ENCODE assay signal across 21 cellular contexts in the genomic region with DNA sequence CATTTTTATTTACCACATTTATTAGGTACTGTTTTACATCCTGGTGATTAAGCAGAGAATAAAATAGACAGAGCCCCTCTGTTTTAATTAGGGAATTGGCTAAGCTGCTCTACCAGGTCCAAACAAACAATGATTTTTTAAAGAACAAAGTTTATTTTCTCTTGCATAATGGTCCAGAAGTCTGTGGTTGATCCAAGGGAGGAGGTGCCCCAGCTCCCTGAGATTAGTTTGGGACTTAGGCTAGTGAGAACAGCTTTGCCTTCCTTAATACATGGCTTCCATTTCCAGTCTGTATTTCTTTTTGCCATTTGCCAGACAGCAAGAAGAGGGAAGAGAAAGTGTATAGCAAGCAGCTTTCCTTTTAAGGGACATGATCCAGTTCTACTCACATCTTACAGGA. TPM values are rescaled to one million over a fixed set of nuclear protein-coding genes. Genes with fewer than 3 reads are reported as not detected.
A peak's percentile ranks its signal among the peaks of the same experiment; 100 is the strongest.
DNase-seq lines count a peak whose midpoint lies in the region; ATAC-seq and TF ChIP-seq lines count a peak whose summit lies in the region.
"Had no signal": no experiment of that assay in that cellular context is flagged by ENCODE, and none has a peak within 500 bp of the region (broad histone marks: within the 10 kb centered on the region; RNA-seq: fewer than 3 reads in every experiment).

No MANE protein-coding gene starts in this region.

- H3K4me1 ChIP-seq in body of pancreas, result peaks cover 43% of the 10 kb centered on the region
- H3K4me1 ChIP-seq in mesenchymal stem cell (ENCODE audit: control insufficient read depth, insufficient read depth, low read depth, low read length), result peaks cover 9% of the 10 kb centered on the region
- peaks cover 16 to 53% (median 36%) of the 10 kb centered on the region in 4 donors for H3K4me1 ChIP-seq in stomach
- no peaks in the 10 kb centered on the region for H3K4me1 ChIP-seq in BE2C

- H3K4me3 Mint-ChIP-seq in chondrocyte (ENCODE audit: unreplicated experiment), result no peak overlapping the region
- H3K4me3 Mint-ChIP-seq: activated T-cell treated with anti-CD3 and anti-CD28 coated beads, Interleukin-2, amount 50 U/mL, for 24 hours; naive thymus-derived CD4-positive, alpha-beta T cell; stimulated activated naive B cell treated with anti-CD40 and anti-IgM and Interleukin-4, amounts not matched to agents 10 μg/mL and 1 μg/mL and 100 μg/mL, for 72 hours; T-helper 1 cell treated with Interleukin-12 subunit alpha and Interleukin-12 subunit beta and Interleukin-4 antibody, amounts not matched to agents 30 μg/mL and 1 μg/mL, for 36 hours had no signal

- H2BK5ac ChIP-seq in mesenchymal stem cell (ENCODE audit: low read depth, low read length, poor library complexity, severe bottlenecking), result no peak overlapping the region

- peak overlapping the region; percentile 92 for H2AK5ac ChIP-seq in mesenchymal stem cell (ENCODE audit: low read length, severe bottlenecking)

- no peak overlapping the region for H2BK15ac ChIP-seq in mesenchymal stem cell (ENCODE audit: low read depth, poor library complexity, severe bottlenecking)

- H3K4me3 ChIP-seq in body of pancreas (no peak overlapping the region), mesenchymal stem cell (ENCODE audit: insufficient read depth in 1 of 2, low read depth in 1 of 2, low read length in 2 of 2) (no peak overlapping the region), stomach (no peak overlapping the region), BE2C (ENCODE audit: low read depth, low read length) (no peak overlapping the region)
- H3K4me3 ChIP-seq: cardiac muscle cell, testis had no signal

- H3K4ac ChIP-seq in mesenchymal stem cell (ENCODE audit: low read depth in 1 of 2, low read length in 2 of 2), result no peak overlapping the region

- H2BK12ac ChIP-seq in mesenchymal stem cell (ENCODE audit: low read length in 2 of 2), result no peak overlapping the region

- no peak overlapping the region for H2AFZ ChIP-seq in mesenchymal stem cell (ENCODE audit: low read depth, low read length)

- H3K79me1 ChIP-seq in mesenchymal stem cell (replicated peaks; ENCODE audit: low read length, poor library complexity, severe bottlenecking), result peaks cover 5% of the 10 kb centered on the region

- H3K36me3 Mint-ChIP-seq in chondrocyte (ENCODE audit: low read depth), result peaks cover 16% of the 10 kb centered on the region

- H3K27me3 ChIP-seq in body of pancreas (no peaks in the 10 kb centered on the region), mesenchymal stem cell (ENCODE audit: control insufficient read depth in 1 of 2, insufficient read depth in 1 of 2, low read length in 2 of 2) (no peaks in the 10 kb centered on the region), stomach (no peaks in the 10 kb centered on the region), BE2C (no peaks in the 10 kb centered on the region)
- H3K27me3 ChIP-seq: cardiac muscle cell, testis had no signal

- H3K9ac ChIP-seq in mesenchymal stem cell (ENCODE audit: low read length), result no peak overlapping the region

- no peak overlapping the region for H3K23ac ChIP-seq in mesenchymal stem cell (ENCODE audit: low read length in 2 of 2)

- H3K27ac ChIP-seq in body of pancreas, result peak overlapping the region; percentile 17 to 37 (median 26)
- H3K27ac ChIP-seq in mesenchymal stem cell (ENCODE audit: low read length, poor library complexity, severe bottlenecking), result peak overlapping the region; percentile 64
- peak overlapping the region; percentile 61 to 98 (median 95) for H3K27ac ChIP-seq in stomach
- H3K27ac ChIP-seq: cardiac muscle cell, testis had no signal

- TF ChIP-seq EP300 in stomach (IDR thresholded peaks at IDR 0.05), result no peak

- no peak overlapping the region for H3K27ac Mint-ChIP-seq in chondrocyte (ENCODE audit: unreplicated experiment)
- H3K27ac Mint-ChIP-seq: activated T-cell treated with anti-CD3 and anti-CD28 coated beads, Interleukin-2, amount 50 U/mL, for 24 hours; stimulated activated naive B cell treated with anti-CD40 and anti-IgM and Interleukin-4, amounts not matched to agents 10 μg/mL and 1 μg/mL and 100 μg/mL, for 72 hours; T-helper 1 cell treated with Interleukin-12 subunit alpha and Interleukin-12 subunit beta and Interleukin-4 antibody, amounts not matched to agents 30 μg/mL and 1 μg/mL, for 36 hours had no signal

- ATAC-seq in body of pancreas (no peak), HG02973 (IDR thresholded peaks at IDR 0.05; ENCODE audit: unreplicated experiment) (no peak)
- ATAC-seq: naive thymus-derived CD4-positive, alpha-beta T cell; stimulated activated naive B cell treated with anti-CD40 and anti-IgM and Interleukin-4, amounts not matched to agents 10 μg/mL and 1 μg/mL and 100 μg/mL, for 72 hours had no signal

- DNase-seq in M059J (ENCODE audit: low read depth) (peak; percentile 28), body of pancreas (no peak), mesenchymal stem cell (peak; percentile 15), stomach (no peak), BE2C (no peak), chondrocyte (ENCODE audit: low spot score) (no peak)
- DNase-seq: activated CD4-positive, alpha-beta T cell treated with anti-CD3 and anti-CD28 coated beads for 4 hours; activated naive CD4-positive, alpha-beta T cell treated with Interleukin-2 at 50 U/mL for 16 hours; activated T-cell treated with anti-CD3 and anti-CD28 coated beads, Interleukin-2, amount 50 U/mL, for 24 hours; cortex of kidney; naive thymus-derived CD4-positive, alpha-beta T cell; NCI-H524; nucleus accumbens; stimulated activated CD4-positive, alpha-beta T cell treated with anti-CD3 and anti-CD28 coated beads, Interleukin-12 subunit alpha, Interleukin-12 subunit beta, amount 100 ng/mL, for 4 hours; stimulated activated CD4-positive, alpha-beta T cell treated with anti-CD3 and anti-CD28 coated beads, Interleukin-4, amount 100 ng/mL, for 24 hours; stimulated activated naive B cell treated with anti-CD40 and anti-IgM and Interleukin-4, amounts not matched to agents 10 μg/mL and 1 μg/mL and 100 μg/mL, for 72 hours; testis had no signal

- no peaks in the 10 kb centered on the region for H3K9me3 ChIP-seq in body of pancreas
- peaks cover 9% of the 10 kb centered on the region for H3K9me3 ChIP-seq in mesenchymal stem cell (ENCODE audit: control insufficient read depth, low read length)
- peaks cover 0 to 16% (median 6%) of the 10 kb centered on the region in 4 donors for H3K9me3 ChIP-seq in stomach
- H3K9me3 ChIP-seq in BE2C, result no peaks in the 10 kb centered on the region
- H3K9me3 ChIP-seq: testis had no signal

- H4K8ac ChIP-seq in mesenchymal stem cell (ENCODE audit: low read length), result no peak overlapping the region

- H3K36me3 ChIP-seq in body of pancreas (replicated peaks in 1 of 2; ENCODE audit: insufficient read depth in 1 of 2, low read depth in 2 of 2), result no peaks in the 10 kb centered on the region
- no peaks in the 10 kb centered on the region for H3K36me3 ChIP-seq in mesenchymal stem cell (ENCODE audit: control insufficient read depth in 1 of 2, insufficient read depth in 2 of 2, low read depth in 1 of 2, low read length in 2 of 2)
- H3K36me3 ChIP-seq in stomach, result no peaks in the 10 kb centered on the region
- no peaks in the 10 kb centered on the region for H3K36me3 ChIP-seq in BE2C
- H3K36me3 ChIP-seq: cardiac muscle cell had no signal

- no peak overlapping the region for H3K18ac ChIP-seq in mesenchymal stem cell (ENCODE audit: low read depth in 1 of 2, low read length in 2 of 2)

- TF ChIP-seq CTCF in body of pancreas (IDR thresholded peaks at IDR 0.05) (no peak), stomach (IDR thresholded peaks at IDR 0.05) (no peak), BE2C (IDR thresholded peaks at IDR 0.05; ENCODE audit: low read depth, low read length) (no peak), chondrocyte (IDR thresholded peaks at IDR 0.05) (no peak)

- no peak overlapping the region for H2BK120ac ChIP-seq in mesenchymal stem cell (ENCODE audit: low read depth, low read length)

- intact Hi-C loops in body of pancreas (cut with DNase I), result no loop called here
- intact Hi-C loops in stomach (cut with DNase I; ENCODE audit: low total_unique reads), result no loop called here

- H4K91ac ChIP-seq in mesenchymal stem cell (ENCODE audit: low read length), result no peak overlapping the region

- H3K27me3 Mint-ChIP-seq in chondrocyte (ENCODE audit: low read depth), result no peaks in the 10 kb centered on the region
- H3K27me3 Mint-ChIP-seq: activated T-cell treated with anti-CD3 and anti-CD28 coated beads, Interleukin-2, amount 50 U/mL, for 24 hours; stimulated activated naive B cell treated with anti-CD40 and anti-IgM and Interleukin-4, amounts not matched to agents 10 μg/mL and 1 μg/mL and 100 μg/mL, for 72 hours had no signal

- no peak overlapping the region for H3K14ac ChIP-seq in mesenchymal stem cell (ENCODE audit: low read length in 2 of 2)

- H3K9me3 Mint-ChIP-seq in chondrocyte (ENCODE audit: low read depth), result peaks cover 21% of the 10 kb centered on the region

- peaks cover 18% of the 10 kb centered on the region for H3K4me1 Mint-ChIP-seq in chondrocyte (ENCODE audit: low read depth)

- H3K4me2 ChIP-seq in mesenchymal stem cell (ENCODE audit: low read length, poor library complexity, severe bottlenecking), result no peak overlapping the region

- TF ChIP-seq POLR2A in body of pancreas (IDR thresholded peaks at IDR 0.05) (no peak), stomach (IDR thresholded peaks at IDR 0.05) (no peak)

RNA-seq across cellular contexts. Expression of a gene that starts 2.9 kb away (rescaled TPM):
- 17.5 and 31.6 TPM in 2 replicates for total RNA-seq in M059J (2014; rRNA removed; shearing (Covaris generic))
- total RNA-seq in body of pancreas (10 to 100 TPM; 42.5 to 44.6 TPM), stomach (10 to 100 TPM; 10.7 to 82.9 (median 62.4) TPM), chondrocyte (15.1 to 18.8 TPM (median 15.7 TPM) in 3 replicates)
- 7.5 TPM for polyA plus RNA-seq in mesenchymal stem cell (2013, experiment 1 of 2)
- 7.1 TPM for polyA plus RNA-seq in mesenchymal stem cell (2013, experiment 2 of 2)
- 10 to 100 TPM; 16.3 to 21.8 (median 17.0) TPM for polyA plus RNA-seq in stomach
- 29.3 TPM for polyA plus RNA-seq in BE2C (2012; ENCODE audit: insufficient read depth, insufficient read length, low read depth)

RNA-seq across cellular contexts. Expression of a gene that starts 28.1 kb away (rescaled TPM):
- total RNA-seq in M059J (2014; rRNA removed; shearing (Covaris generic)), result not detected in 2 replicates
- total RNA-seq in body of pancreas, result 10 to 100 TPM; 13.8 to 16.9 TPM
- polyA plus RNA-seq in mesenchymal stem cell (2013, experiment 1 of 2), result 0.06 TPM
- not detected for polyA plus RNA-seq in mesenchymal stem cell (2013, experiment 2 of 2)
- 10 to 100 TPM in 2 of 5 donors, 1 to 10 TPM in 2, under 1 TPM in 1; 0.58 to 39.7 (median 5.7) TPM for total RNA-seq in stomach
- 1 to 10 TPM; 1.7 to 4.0 (median 2.5) TPM for polyA plus RNA-seq in stomach
- 0.49 TPM for polyA plus RNA-seq in BE2C (2012; ENCODE audit: insufficient read depth, insufficient read length, low read depth)
- 0.21 to 0.31 TPM (median 0.25 TPM) in 3 replicates for total RNA-seq in chondrocyte
- total RNA-seq: activated CD8-positive, alpha-beta memory T cell treated with anti-CD3 and anti-CD28 coated beads for 36 hours had no signal

Comparison
In these comparisons a context has a peak if more than half of its experiments do, and no peak if none do; other contexts are left out.
1. DNase-seq: peak in M059J (single experiment) and mesenchymal stem cell (single experiment); none in body of pancreas (0 of 4), stomach (single experiment), BE2C (single experiment) and chondrocyte (single experiment).
2. H3K27ac ChIP-seq: peak in every context shown above with its lines; median percentile 95 in stomach; 64 in mesenchymal stem cell; 26 in body of pancreas.